In the genomic region with DNA sequence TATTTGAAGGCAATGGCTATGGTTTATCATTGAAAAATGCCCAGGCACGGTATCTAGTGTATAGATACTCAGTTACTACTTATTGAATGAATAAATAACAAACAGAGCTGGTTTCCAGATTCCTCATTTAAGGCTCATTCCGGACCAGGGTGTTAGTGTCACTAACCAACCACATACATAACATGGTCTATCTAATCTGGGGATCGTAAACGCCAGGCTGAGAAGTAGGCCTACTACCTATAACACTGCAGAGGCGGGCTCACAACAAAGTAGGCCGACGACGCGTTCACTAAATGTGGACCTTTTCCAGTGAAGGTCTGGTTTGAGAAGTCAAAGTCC, we compare ENCODE assay signal across 8 cellular contexts. TPM values are rescaled to one million over a fixed set of nuclear protein-coding genes. Genes with fewer than 3 reads are reported as not detected.
A peak's percentile ranks its signal among the peaks of the same experiment; 100 is the strongest.
DNase-seq lines count a peak whose midpoint lies in the region; ATAC-seq, FAIRE-seq and TF ChIP-seq lines count a peak whose summit lies in the region.

No MANE protein-coding gene starts in this region.

- peak overlapping the region; percentile 84 for H3K27ac ChIP-seq in effector memory CD4-positive, alpha-beta T cell (ENCODE audit: insufficient read depth, low read length, poor library complexity, severe bottlenecking)

- no peak for DNase-seq in effector memory CD4-positive, alpha-beta T cell
- no peak for DNase-seq in osteocyte (ENCODE audit: extremely low spot score, unreplicated experiment)
- no peak for DNase-seq in HTR-8/SVneo (ENCODE audit: insufficient read length, low spot score)
- DNase-seq in NCI-H69 (lab: John Stamatoyannopoulos, UW) = no peak
- DNase-seq in SIG-M5 treated with dmso at 0.1 percent for 504 hours (lab: John Stamatoyannopoulos, UW; ENCODE audit: unreplicated experiment) = no peak
- no peak for DNase-seq in dedifferentiated amniotic fluid mesenchymal stem cell (ENCODE audit: extremely low spot score)

- no peaks in the 10 kb centered on the region for H3K9me3 ChIP-seq in effector memory CD4-positive, alpha-beta T cell (ENCODE audit: control insufficient read depth, low read length)

- no peaks in the 10 kb centered on the region for H3K36me3 ChIP-seq in effector memory CD4-positive, alpha-beta T cell (ENCODE audit: control insufficient read depth, insufficient read depth, low read length)

- H3K9me3 Mint-ChIP-seq in IgD-negative memory B cell = no peaks in the 10 kb centered on the region
- H3K9me3 Mint-ChIP-seq in osteocyte (ENCODE audit: unreplicated experiment) = no peaks in the 10 kb centered on the region

- H3K27me3 Mint-ChIP-seq in IgD-negative memory B cell (no peaks in the 10 kb centered on the region), osteocyte (ENCODE audit: unreplicated experiment) (no peaks in the 10 kb centered on the region)

- no peaks in the 10 kb centered on the region for H3K27me3 ChIP-seq in effector memory CD4-positive, alpha-beta T cell (replicated peaks; ENCODE audit: control insufficient read depth, insufficient read depth, low read length, poor library complexity, severe bottlenecking)

- ATAC-seq in GM19324 (IDR thresholded peaks at IDR 0.05; ENCODE audit: low FRiP score, unreplicated experiment) = peak; percentile 20

- H3K4me3 Mint-ChIP-seq in IgD-negative memory B cell = peak overlapping the region; percentile 89 to 96 (median 94)
- peak overlapping the region; percentile 77 for H3K4me3 Mint-ChIP-seq in osteocyte (ENCODE audit: unreplicated experiment)

- no peak for TF ChIP-seq CTCF in osteocyte (IDR thresholded peaks at IDR 0.05)

- H3K4me1 Mint-ChIP-seq in IgD-negative memory B cell (peaks cover 16 to 22% (median 19%) of the 10 kb centered on the region in 3 donors), osteocyte (ENCODE audit: unreplicated experiment) (peaks cover 24% of the 10 kb centered on the region)

- peaks cover 3% of the 10 kb centered on the region for H3K36me3 Mint-ChIP-seq in IgD-negative memory B cell
- H3K36me3 Mint-ChIP-seq in osteocyte (ENCODE audit: unreplicated experiment) = peaks cover 12% of the 10 kb centered on the region

- no peak for FAIRE-seq in HTR-8/SVneo (lab: Jason Lieb, UNC)

- H3K27ac Mint-ChIP-seq in IgD-negative memory B cell (peak overlapping the region; percentile 89 to 98 (median 94)), osteocyte (ENCODE audit: unreplicated experiment) (peak overlapping the region; percentile 94)

- H3K4me1 ChIP-seq in effector memory CD4-positive, alpha-beta T cell (ENCODE audit: control insufficient read depth, insufficient read depth, low read length, poor library complexity, severe bottlenecking) = peaks cover 4% of the 10 kb centered on the region

- peak overlapping the region; percentile 70 for H3K4me3 ChIP-seq in effector memory CD4-positive, alpha-beta T cell (ENCODE audit: insufficient read depth, low read depth, low read length, poor library complexity, severe bottlenecking)

RNA-seq across cellular contexts. Expression of a gene that starts 0.4 kb away (rescaled TPM):
- 91.7 TPM for polyA plus RNA-seq in IgD-negative memory B cell
- total RNA-seq in osteocyte = 32.7 and 35.5 TPM in 2 replicates

RNA-seq across cellular contexts. Expression of a gene that starts 5.5 kb away (rescaled TPM):
- polyA plus RNA-seq in IgD-negative memory B cell = 9.5 TPM
- total RNA-seq in osteocyte = 21.2 and 28.4 TPM in 2 replicates
